Comparison of ENCODE assay signal across 25 cellular contexts in genomic region chr10:85547460-85548023, GRCh38.
DNase-seq lines count a peak whose midpoint lies in the region; ATAC-seq, FAIRE-seq and TF ChIP-seq lines count a peak whose summit lies in the region.
"Had no signal": no experiment of that assay in that cellular context is flagged by ENCODE, and none has a peak within 500 bp of the region (broad histone marks: within the 10 kb centered on the region; RNA-seq: fewer than 3 reads in every experiment).

No MANE protein-coding gene starts in this region.

- H3K4me1 ChIP-seq in A549 (peaks cover 11% of the 10 kb centered on the region; the same call in 2 of the 3 replicates), endodermal cell (ENCODE audit: control insufficient read depth, insufficient read depth, low read length) (peaks cover 14% of the 10 kb centered on the region), transverse colon (no peaks in the 10 kb centered on the region)
- H3K4me1 ChIP-seq: body of pancreas, foreskin keratinocyte, heart right ventricle, spleen had no signal

- DNase-seq in A549 (ENCODE audit: low read depth in 1 of 2, low spot score in 1 of 2): no peak
- peak; percentile 67 for DNase-seq in endodermal cell
- no peak for DNase-seq in naive thymus-derived CD8-positive, alpha-beta T cell
- DNase-seq in DMS79 (lab: John Stamatoyannopoulos, UW): no peak
- no peak for DNase-seq in transverse colon
- DNase-seq in omental fat pad (ENCODE audit: low spot score): no peak
- DNase-seq: activated CD4-positive, CD25-positive, alpha-beta regulatory T cell; activated gamma-delta T cell; activated naive CD8-positive, alpha-beta T cell treated with anti-CD3 and anti-CD28 coated beads, Interleukin-2, amount 50 U/mL, for 24 hours; left cardiac atrium; SHP77; spleen; stimulated activated CD4-positive, alpha-beta T cell treated with anti-CD3 and anti-CD28 coated beads, Interleukin-2, amount 100 ng/mL, for 48 hours had no signal

- 79% methylated on average over 1 of the region's 1 CpG for WGBS in A549 (ENCODE audit: missing lambda C conversion rate)
- WGBS in endodermal cell (ENCODE audit: insufficient coverage in 1 of 2, insufficient read length in 1 of 2), 2 experiments: 50% methylated on average over 1 of the region's 1 CpG; no CpG with 5 or more reads in 1 of the 2 experiments
- WGBS in transverse colon (ENCODE audit: low coverage in 1 of 2), 2 donors: 68% methylated on average over 1 of the region's 1 CpG; no CpG with 5 or more reads in 1 of the 2 donors

- H3K27me3 Mint-ChIP-seq in endodermal cell (ENCODE audit: insufficient read depth): no peaks in the 10 kb centered on the region
- H3K27me3 Mint-ChIP-seq in naive thymus-derived CD8-positive, alpha-beta T cell: peaks cover 9 to 58% (median 21%) of the 10 kb centered on the region in 5 donors
- H3K27me3 Mint-ChIP-seq: IgD-negative memory B cell had no signal

- H3K4me3 Mint-ChIP-seq in endodermal cell: peak overlapping the region; percentile 10
- no peak overlapping the region for H3K4me3 Mint-ChIP-seq in naive thymus-derived CD8-positive, alpha-beta T cell
- H3K4me3 Mint-ChIP-seq: activated CD4-positive, alpha-beta memory T cell treated with anti-CD3 and anti-CD28 coated beads, Interleukin-2, amount 10 ng/mL, durations not matched to agents 7 days and 5 days; activated naive CD8-positive, alpha-beta T cell treated with anti-CD3 and anti-CD28 coated beads, Interleukin-2, amount 50 U/mL, for 24 hours; IgD-negative memory B cell; memory B cell; stimulated activated memory B cell treated with anti-CD40 and anti-IgM and Interleukin-4, amounts not matched to agents 10 μg/mL and 1 μg/mL and 100 μg/mL, for 72 hours had no signal

- no peaks in the 10 kb centered on the region for H3K9me3 ChIP-seq in A549
- H3K9me3 ChIP-seq in endodermal cell (ENCODE audit: control insufficient read depth, low read length): no peaks in the 10 kb centered on the region
- H3K9me3 ChIP-seq in transverse colon: no peaks in the 10 kb centered on the region
- H3K9me3 ChIP-seq: BLaER1, body of pancreas, heart right ventricle, spleen had no signal

- TF ChIP-seq EP300 in A549 (IDR thresholded peaks at IDR 0.05) (no peak), transverse colon (IDR thresholded peaks at IDR 0.05; ENCODE audit: low read depth) (no peak)

- TF ChIP-seq POLR2A in A549 (IDR thresholded peaks at IDR 0.05; ENCODE audit: low read length) (no peak), transverse colon (IDR thresholded peaks at IDR 0.05) (no peak)

- H3K4me2 ChIP-seq in A549: peak overlapping the region; percentile 13; the same call in 2 of the 3 replicates
- H3K4me2 ChIP-seq: BLaER1, PC-9 had no signal

- no peak for TF ChIP-seq RAD21 in A549 (conservative IDR thresholded peaks at IDR 0.05 in 1 of 2, IDR thresholded peaks at IDR 0.05 in 1 of 2)

- ATAC-seq in A549: peak; percentile 77 to 82
- peak; percentile 5 for ATAC-seq in GM21390 (IDR thresholded peaks at IDR 0.05; ENCODE audit: unreplicated experiment)
- ATAC-seq in HG03103 (IDR thresholded peaks at IDR 0.05; ENCODE audit: low read depth, unreplicated experiment): peak; percentile 5
- no peak for ATAC-seq in naive thymus-derived CD8-positive, alpha-beta T cell
- no peak for ATAC-seq in omental fat pad (ENCODE audit: low FRiP score)
- ATAC-seq: activated naive CD8-positive, alpha-beta T cell treated with anti-CD3 and anti-CD28 coated beads, Interleukin-2, amount 50 U/mL, for 24 hours; body of pancreas had no signal

- peaks cover 1% of the 10 kb centered on the region for H3K9me3 Mint-ChIP-seq in endodermal cell
- H3K9me3 Mint-ChIP-seq in naive thymus-derived CD8-positive, alpha-beta T cell: peaks cover 0 to 2% (median 0%) of the 10 kb centered on the region in 9 donors
- H3K9me3 Mint-ChIP-seq: activated CD4-positive, alpha-beta memory T cell treated with anti-CD3 and anti-CD28 coated beads, Interleukin-2, amount 10 ng/mL, durations not matched to agents 7 days and 5 days; activated naive CD8-positive, alpha-beta T cell treated with anti-CD3 and anti-CD28 coated beads, Interleukin-2, amount 50 U/mL, for 24 hours; memory B cell; stimulated activated memory B cell treated with anti-CD40 and anti-IgM and Interleukin-4, amounts not matched to agents 10 μg/mL and 1 μg/mL and 100 μg/mL, for 72 hours had no signal

- no peaks in the 10 kb centered on the region for H3K36me3 Mint-ChIP-seq in endodermal cell (ENCODE audit: low read depth)
- H3K36me3 Mint-ChIP-seq in naive thymus-derived CD8-positive, alpha-beta T cell: no peaks in the 10 kb centered on the region
- H3K36me3 Mint-ChIP-seq: IgD-negative memory B cell; memory B cell; stimulated activated memory B cell treated with anti-CD40 and anti-IgM and Interleukin-4, amounts not matched to agents 10 μg/mL and 1 μg/mL and 100 μg/mL, for 72 hours had no signal

- H3K9ac ChIP-seq in endodermal cell (ENCODE audit: extremely low read depth, low read length, poor library complexity, severe bottlenecking): peak overlapping the region; percentile 11
- H3K9ac ChIP-seq: BLaER1, GM23248 had no signal

- no peak for FAIRE-seq in A549 (lab: Jason Lieb, UNC)

- H3K36me3 ChIP-seq in endodermal cell (ENCODE audit: control insufficient read depth, insufficient read depth, low read length): no peaks in the 10 kb centered on the region
- no peaks in the 10 kb centered on the region for H3K36me3 ChIP-seq in transverse colon
- H3K36me3 ChIP-seq: BLaER1, heart right ventricle, spleen had no signal

- peaks cover 44% of the 10 kb centered on the region for H3K4me1 Mint-ChIP-seq in endodermal cell
- no peaks in the 10 kb centered on the region for H3K4me1 Mint-ChIP-seq in naive thymus-derived CD8-positive, alpha-beta T cell
- H3K4me1 Mint-ChIP-seq: activated CD4-positive, alpha-beta memory T cell treated with anti-CD3 and anti-CD28 coated beads, Interleukin-2, amount 10 ng/mL, durations not matched to agents 7 days and 5 days; activated naive CD8-positive, alpha-beta T cell treated with anti-CD3 and anti-CD28 coated beads, Interleukin-2, amount 50 U/mL, for 24 hours; IgD-negative memory B cell; memory B cell; stimulated activated memory B cell treated with anti-CD40 and anti-IgM and Interleukin-4, amounts not matched to agents 10 μg/mL and 1 μg/mL and 100 μg/mL, for 72 hours had no signal

- H3K4me3 ChIP-seq in A549 (no peak overlapping the region), endodermal cell (ENCODE audit: low read length) (no peak overlapping the region), transverse colon (no peak overlapping the region)
- H3K4me3 ChIP-seq: BLaER1, body of pancreas, GM23248, heart right ventricle, PC-9, spleen had no signal

- intact Hi-C loops in transverse colon (cut with DNase I; ENCODE audit: low total_unique reads): no loop called here

- POLR2A ChIA-PET in A549 (lab: Yijun Ruan, JAX): no interaction called here
- POLR2A ChIA-PET in naive thymus-derived CD8-positive, alpha-beta T cell (lab: Charles Lee): no interaction called here

- in situ Hi-C loops in transverse colon (cut with MboI; ENCODE audit: low pct_ligation_motif_present in 1 of 4, low pct_unique_long_range_greater_than_20kb in 1 of 4, low sequenced_read_pairs in 3 of 4): loop anchor here in 1 of 4 donors (25.0 kb wide), 1 partner anchor 815 kb away; the partner anchor contains the start of gene GRID1

- TF ChIP-seq CTCF in A549 (IDR thresholded peaks at IDR 0.05) (no peak), endodermal cell (conservative IDR thresholded peaks at IDR 0.05) (no peak), transverse colon (IDR thresholded peaks at IDR 0.05) (no peak), omental fat pad (IDR thresholded peaks at IDR 0.05) (no peak)

- H3K27me3 ChIP-seq in endodermal cell (ENCODE audit: control insufficient read depth, insufficient read depth, low read length, poor library complexity, severe bottlenecking) (no peaks in the 10 kb centered on the region), transverse colon (no peaks in the 10 kb centered on the region)
- H3K27me3 ChIP-seq: BLaER1, body of pancreas, foreskin keratinocyte, spleen had no signal

- peak overlapping the region; percentile 79 for H3K27ac Mint-ChIP-seq in endodermal cell
- no peak overlapping the region for H3K27ac Mint-ChIP-seq in naive thymus-derived CD8-positive, alpha-beta T cell
- H3K27ac Mint-ChIP-seq: activated CD4-positive, alpha-beta memory T cell treated with anti-CD3 and anti-CD28 coated beads, Interleukin-2, amount 10 ng/mL, durations not matched to agents 7 days and 5 days; activated naive CD8-positive, alpha-beta T cell treated with anti-CD3 and anti-CD28 coated beads, Interleukin-2, amount 50 U/mL, for 24 hours; IgD-negative memory B cell; memory B cell; stimulated activated memory B cell treated with anti-CD40 and anti-IgM and Interleukin-4, amounts not matched to agents 10 μg/mL and 1 μg/mL and 100 μg/mL, for 72 hours had no signal

- H3K27ac ChIP-seq in A549 (peak overlapping the region; percentile 21 to 26; a peak in 3 of 6 replicates), endodermal cell (ENCODE audit: low read depth, low read length) (no peak overlapping the region), transverse colon (no peak overlapping the region)
- H3K27ac ChIP-seq: BLaER1, body of pancreas, foreskin keratinocyte, GM23248, heart right ventricle, PC-9, spleen had no signal

- CTCF ChIA-PET in A549 (lab: Yijun Ruan, JAX): interaction anchor here (0.5 to 1.4 kb wide), 7 partner anchors 13 to 855 kb away, joined by 3 to 6 read pairs (median 3); no protein-coding TSS in a partner anchor

TF ChIP-seq in A549, 52 proteins besides CTCF, POLR2A, EP300 and RAD21 (continues in another document):
- TF ChIP-seq RFX5 (IDR thresholded peaks at IDR 0.05): no peak
- no peak for TF ChIP-seq JUNB (IDR thresholded peaks at IDR 0.05)
- no peak for TF ChIP-seq USF2 (IDR thresholded peaks at IDR 0.05)
- TF ChIP-seq CHD2 (IDR thresholded peaks at IDR 0.05; ENCODE audit: low read length, partially characterized antibody): no peak
- no peak for TF ChIP-seq SMC3 (IDR thresholded peaks at IDR 0.05)
- TF ChIP-seq, protein P1, sequence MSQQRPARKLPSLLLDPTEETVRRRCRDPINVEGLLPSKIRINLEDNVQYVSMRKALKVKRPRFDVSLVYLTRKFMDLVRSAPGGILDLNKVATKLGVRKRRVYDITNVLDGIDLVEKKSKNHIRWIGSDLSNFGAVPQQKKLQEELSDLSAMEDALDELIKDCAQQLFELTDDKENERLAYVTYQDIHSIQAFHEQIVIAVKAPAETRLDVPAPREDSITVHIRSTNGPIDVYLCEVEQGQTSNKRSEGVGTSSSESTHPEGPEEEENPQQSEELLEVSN (IDR thresholded peaks at IDR 0.05; ENCODE audit: borderline replicate concordance, low read depth): no peak
- no peak for TF ChIP-seq HOXB13 (CRISPR knock-in tag; IDR thresholded peaks at IDR 0.05; ENCODE audit: low read depth)
- no peak for TF ChIP-seq MYC (IDR thresholded peaks at IDR 0.05; ENCODE audit: borderline replicate concordance, low read length)
- no peak for TF ChIP-seq HDAC2 (IDR thresholded peaks at IDR 0.05)

Comparison
In these comparisons a context has a peak if more than half of its experiments do, and no peak if none do; other contexts are left out.
1. ATAC-seq: peak in A549 (2 of 2), GM21390 (single experiment) and HG03103 (single experiment); none in naive thymus-derived CD8-positive, alpha-beta T cell (0 of 2) and omental fat pad (single experiment).
2. H3K27ac ChIP-seq: peak in A549 (2 of 2); none in endodermal cell (single experiment) and transverse colon (0 of 4).